Comparison of ENCODE assay signal across 19 cellular contexts in genomic region chr3:126412841-126413692, GRCh38. TPM values are rescaled to one million over a fixed set of nuclear protein-coding genes. Genes with fewer than 3 reads are reported as not detected.
DNase-seq lines count a peak whose midpoint lies in the region; ATAC-seq, FAIRE-seq and TF ChIP-seq lines count a peak whose summit lies in the region.
"Had no signal": no experiment of that assay in that cellular context is flagged by ENCODE, and none has a peak within 500 bp of the region (broad histone marks: within the 10 kb centered on the region; RNA-seq: fewer than 3 reads in every experiment).

No MANE protein-coding gene starts in this region.

- H3K27ac Mint-ChIP-seq in activated naive CD4-positive, alpha-beta T cell treated with anti-CD3 and anti-CD28 coated beads for 36 hours: no peak overlapping the region
- H3K27ac Mint-ChIP-seq: CD8-positive, alpha-beta T cell had no signal

- H4K5ac ChIP-seq in mesendoderm (ENCODE audit: low read length): no peak overlapping the region

- TF ChIP-seq EP300 in SK-N-SH (IDR thresholded peaks at IDR 0.05; ENCODE audit: borderline replicate concordance in 1 of 2, low read depth in 1 of 2, low read length in 1 of 2): no peak

- H3K4ac ChIP-seq in mesendoderm (ENCODE audit: low read depth, low read length) (no peak overlapping the region), trophoblast cell (ENCODE audit: low read depth, low read length) (no peak overlapping the region)

- DNase-seq in SK-N-SH (peak; percentile 3), mesendoderm (no peak), trophoblast cell (no peak), ureter (ENCODE audit: low spot score) (peak; percentile 22), RCC 7860 (ENCODE audit: low spot score) (no peak)
- DNase-seq in activated naive CD4-positive, alpha-beta T cell treated with anti-CD3 and anti-CD28 coated beads for 36 hours: no peak
- DNase-seq: CD8-positive, alpha-beta T cell; COR-L47; DMS53; GF-D8 had no signal

- POLR2A ChIA-PET in SK-N-SH (lab: Yijun Ruan, JAX): no interaction called here

- no peak overlapping the region for H3K56ac ChIP-seq in mesendoderm (ENCODE audit: low read length)

- FAIRE-seq in RCC 7860 (lab: Jason Lieb, UNC): no peak

- H3F3A ChIP-seq in SK-N-SH (replicated peaks; ENCODE audit: insufficient read depth): no peaks in the 10 kb centered on the region

- H3K4me1 ChIP-seq in SK-N-SH (ENCODE audit: control insufficient read depth in 1 of 2, insufficient read depth in 2 of 2, low read depth in 1 of 2, low read length in 1 of 2): peaks cover 0 to 1% of the 10 kb centered on the region in 2 experiments; a peak in 1 of 4 replicates
- H3K4me1 ChIP-seq in mesendoderm (ENCODE audit: control insufficient read depth, low read depth, low read length): no peaks in the 10 kb centered on the region
- no peaks in the 10 kb centered on the region for H3K4me1 ChIP-seq in trophoblast cell (ENCODE audit: control insufficient read depth in 1 of 2, insufficient read depth in 2 of 2, low read length in 2 of 2)

- no peaks in the 10 kb centered on the region for H4K20me1 ChIP-seq in SK-N-SH (ENCODE audit: insufficient read depth)

- no peak overlapping the region for H3K14ac ChIP-seq in trophoblast cell (ENCODE audit: low read length)

- ATAC-seq in SK-N-SH treated with all-trans-retinoic acid at 6 μM for 48 hours (no peak), HG02763 (IDR thresholded peaks at IDR 0.05; ENCODE audit: unreplicated experiment) (no peak)
- ATAC-seq: CD8-positive, alpha-beta T cell; HCT116 had no signal

- no peak overlapping the region for H3K27ac ChIP-seq in SK-N-SH (ENCODE audit: low read depth in 2 of 2, low read length in 1 of 2)
- H3K27ac ChIP-seq in mesendoderm (ENCODE audit: low read depth, low read length): peak overlapping the region; percentile 10
- H3K27ac ChIP-seq in trophoblast cell (ENCODE audit: low read depth, low read length): no peak overlapping the region
- H3K27ac ChIP-seq: 22Rv1 had no signal

- H2BK120ac ChIP-seq in mesendoderm (ENCODE audit: low read depth, low read length) (no peak overlapping the region), trophoblast cell (ENCODE audit: insufficient read depth, low read length, poor library complexity) (no peak overlapping the region)

- H3K4me2 ChIP-seq in SK-N-SH: no peak overlapping the region
- H3K4me2 ChIP-seq in mesendoderm (ENCODE audit: low read length): no peak overlapping the region
- H3K4me2 ChIP-seq in trophoblast cell (ENCODE audit: low read length): no peak overlapping the region

- H3K4me3 ChIP-seq in SK-N-SH (ENCODE audit: low read depth in 2 of 2, low read length in 1 of 2): no peak overlapping the region
- H3K4me3 ChIP-seq in mesendoderm (ENCODE audit: low read length): no peak overlapping the region
- H3K4me3 ChIP-seq in trophoblast cell (ENCODE audit: low read depth, low read length): no peak overlapping the region

- H4K8ac ChIP-seq in mesendoderm (ENCODE audit: low read depth, low read length) (no peak overlapping the region), trophoblast cell (ENCODE audit: low read depth, low read length) (no peak overlapping the region)

- no peak overlapping the region for H2AK5ac ChIP-seq in mesendoderm (ENCODE audit: low read length)
- no peak overlapping the region for H2AK5ac ChIP-seq in trophoblast cell (ENCODE audit: low read length)

- no peak overlapping the region for H2BK12ac ChIP-seq in trophoblast cell (ENCODE audit: low read length)

- 71% methylated on average over 5 of the region's 6 CpGs for WGBS in SK-N-SH (ENCODE audit: low lambda C conversion rate)
- no CpG with 5 or more reads among the region's 6 CpGs for WGBS in mesendoderm (ENCODE audit: extremely low coverage, insufficient coverage, low lambda C conversion rate)
- no CpG with 5 or more reads among the region's 6 CpGs for WGBS in trophoblast cell (ENCODE audit: extremely low coverage, insufficient coverage, insufficient read length)

- H2BK5ac ChIP-seq in mesendoderm (ENCODE audit: low read length) (no peak overlapping the region), trophoblast cell (ENCODE audit: low read depth, low read length, poor library complexity) (no peak overlapping the region)

- no peak overlapping the region for H3K4me3 Mint-ChIP-seq in activated naive CD4-positive, alpha-beta T cell treated with anti-CD3 and anti-CD28 coated beads for 36 hours
- H3K4me3 Mint-ChIP-seq: CD14-positive monocyte; CD8-positive, alpha-beta T cell had no signal

- intact Hi-C loops in activated naive CD4-positive, alpha-beta T cell treated with anti-CD3 and anti-CD28 coated beads for 36 hours (cut with micrococcal nuclease): no loop called here

- H4K12ac ChIP-seq in trophoblast cell (ENCODE audit: low read depth, low read length): no peak overlapping the region

- H3K79me2 ChIP-seq in SK-N-SH (ENCODE audit: insufficient read depth): no peaks in the 10 kb centered on the region
- H3K79me2 ChIP-seq in mesendoderm (ENCODE audit: control insufficient read depth, insufficient read depth, low read length): no peaks in the 10 kb centered on the region
- no peaks in the 10 kb centered on the region for H3K79me2 ChIP-seq in trophoblast cell (ENCODE audit: control insufficient read depth, insufficient read depth, low read length, poor library complexity)

- H3K36me3 ChIP-seq in SK-N-SH (replicated peaks in 1 of 2; ENCODE audit: control insufficient read depth in 1 of 2, insufficient read depth in 2 of 2, low read length in 1 of 2) (no peaks in the 10 kb centered on the region), mesendoderm (ENCODE audit: control insufficient read depth, insufficient read depth, low read length) (no peaks in the 10 kb centered on the region), trophoblast cell (ENCODE audit: control insufficient read depth in 1 of 2, insufficient read depth in 2 of 2, low read length in 2 of 2) (no peaks in the 10 kb centered on the region)

- CTCF ChIA-PET in SK-N-SH (lab: Yijun Ruan, JAX): interaction anchor here (1.3 kb wide), 1 partner anchor 17 kb away, joined by 3 read pairs; no protein-coding TSS in a partner anchor
- CTCF ChIA-PET in activated naive CD4-positive, alpha-beta T cell treated with anti-CD3 and anti-CD28 coated beads for 36 hours (lab: Charles Lee): interaction anchor here (0.6 kb wide), 1 partner anchor 13 kb away, joined by 4 read pairs; no protein-coding TSS in a partner anchor

- H2BK15ac ChIP-seq in mesendoderm (replicated peaks; ENCODE audit: low read depth): no peak overlapping the region

- no peak for TF ChIP-seq CTCF in SK-N-SH (IDR thresholded peaks at IDR 0.05)

- peaks cover 2% of the 10 kb centered on the region; the same call in 1 of the 2 replicates for H3K27me3 ChIP-seq in SK-N-SH (ENCODE audit: insufficient read depth)
- H3K27me3 ChIP-seq in mesendoderm (ENCODE audit: insufficient read depth, low read length, poor library complexity): no peaks in the 10 kb centered on the region
- no peaks in the 10 kb centered on the region for H3K27me3 ChIP-seq in trophoblast cell (ENCODE audit: insufficient read depth, low read length)

- H3K9me3 ChIP-seq in SK-N-SH: no peaks in the 10 kb centered on the region
- H3K9me3 ChIP-seq in trophoblast cell (ENCODE audit: insufficient read depth, low read depth, low read length): peaks cover 5% of the 10 kb centered on the region

- no peak overlapping the region for H3K9ac ChIP-seq in SK-N-SH
- no peak overlapping the region for H3K9ac ChIP-seq in mesendoderm (ENCODE audit: low read length)
- H3K9ac ChIP-seq in trophoblast cell (ENCODE audit: low read length): no peak overlapping the region

- TF ChIP-seq RAD21 in SK-N-SH (IDR thresholded peaks at IDR 0.05; ENCODE audit: low read length): no peak

- no peaks in the 10 kb centered on the region for H3K9me3 Mint-ChIP-seq in activated naive CD4-positive, alpha-beta T cell treated with anti-CD3 and anti-CD28 coated beads for 36 hours
- H3K9me3 Mint-ChIP-seq: CD8-positive, alpha-beta T cell had no signal

- peaks cover 41% of the 10 kb centered on the region for H3K27me3 Mint-ChIP-seq in activated naive CD4-positive, alpha-beta T cell treated with anti-CD3 and anti-CD28 coated beads for 36 hours (ENCODE audit: low read depth)

- H3K36me3 Mint-ChIP-seq in activated naive CD4-positive, alpha-beta T cell treated with anti-CD3 and anti-CD28 coated beads for 36 hours (ENCODE audit: low read depth): peaks cover 1% of the 10 kb centered on the region
- H3K36me3 Mint-ChIP-seq: CD14-positive monocyte; CD8-positive, alpha-beta T cell had no signal

- no peaks in the 10 kb centered on the region for H3K79me1 ChIP-seq in mesendoderm (ENCODE audit: low read length)
- H3K79me1 ChIP-seq in trophoblast cell (ENCODE audit: low read length): no peaks in the 10 kb centered on the region

- no peaks in the 10 kb centered on the region for H3K9me2 ChIP-seq in SK-N-SH

- H3K4me1 Mint-ChIP-seq in activated naive CD4-positive, alpha-beta T cell treated with anti-CD3 and anti-CD28 coated beads for 36 hours (ENCODE audit: low read depth): no peaks in the 10 kb centered on the region
- H3K4me1 Mint-ChIP-seq: CD14-positive monocyte had no signal

- H2AFZ ChIP-seq in SK-N-SH (ENCODE audit: low read depth): no peak overlapping the region
- no peak overlapping the region for H2AFZ ChIP-seq in trophoblast cell (ENCODE audit: insufficient read depth, low read length, poor library complexity)

- H3K23ac ChIP-seq in mesendoderm (ENCODE audit: low read length): no peak overlapping the region
- H3K23ac ChIP-seq in trophoblast cell (ENCODE audit: low read length): peak overlapping the region; percentile 33

- no peak overlapping the region for H3K18ac ChIP-seq in mesendoderm (ENCODE audit: low read length)
- H3K18ac ChIP-seq in trophoblast cell (ENCODE audit: low read length): no peak overlapping the region

- no peak overlapping the region for H4K91ac ChIP-seq in trophoblast cell (ENCODE audit: low read depth, low read length)

TF ChIP-seq in SK-N-SH, 30 proteins besides CTCF, POLR2A, EP300 and RAD21 (continues in another document):
- TF ChIP-seq ELF1 (IDR thresholded peaks at IDR 0.05) (no peak), JUND (IDR thresholded peaks at IDR 0.05) (no peak)

RNA-seq across cellular contexts. Expression of gene CFAP100, which starts 18.4 kb away (rescaled TPM):
- polyA plus RNA-seq in SK-N-SH (2012; rRNA removed): not detected in 2 replicates
- polyA plus RNA-seq in SK-N-SH (2012; cell fraction: cytosol; rRNA removed): not detected in 2 replicates
- not detected in 2 replicates for polyA plus RNA-seq in SK-N-SH (2012; cell fraction: nucleus; rRNA removed)
- 0.37 TPM for polyA plus RNA-seq in mesendoderm (2013, experiment 1 of 2)
- polyA plus RNA-seq in mesendoderm (2013, experiment 2 of 2): 0.48 TPM
- polyA plus RNA-seq in trophoblast cell (2013): not detected in 2 replicates
- total RNA-seq in ureter: not detected
- not detected for total RNA-seq in activated naive CD4-positive, alpha-beta T cell treated with anti-CD3 and anti-CD28 coated beads for 36 hours
- total RNA-seq: A673; CD8-positive, alpha-beta T cell; H4; HT1080 had no signal
- polyA plus RNA-seq: BJ, CD14-positive monocyte had no signal

RNA-seq across cellular contexts. Expression of gene KLF15, which starts 55.9 kb away (rescaled TPM):
- polyA plus RNA-seq in SK-N-SH (2012; rRNA removed): 0.28 and 0.39 TPM in 2 replicates
- 0.19 and 0.33 TPM in 2 replicates for polyA plus RNA-seq in SK-N-SH (2012; cell fraction: cytosol; rRNA removed)
- 0.32 and 0.50 TPM in 2 replicates for polyA plus RNA-seq in SK-N-SH (2012; cell fraction: nucleus; rRNA removed)
- 1.6 TPM for polyA plus RNA-seq in mesendoderm (2013, experiment 1 of 2)
- polyA plus RNA-seq in mesendoderm (2013, experiment 2 of 2): 1.6 TPM
- 1.4 and 1.8 TPM in 2 replicates for polyA plus RNA-seq in trophoblast cell (2013)
- 18.9 TPM for total RNA-seq in ureter
- total RNA-seq in activated naive CD4-positive, alpha-beta T cell treated with anti-CD3 and anti-CD28 coated beads for 36 hours: under 1 TPM; 0.62 to 0.89 TPM
- polyA plus RNA-seq: CD14-positive monocyte had no signal

Comparison
In these comparisons a context has a peak if more than half of its experiments do, and no peak if none do; other contexts are left out.
1. DNase-seq: peak in SK-N-SH (single experiment) and ureter (single experiment); none in mesendoderm (single experiment), trophoblast cell (0 of 2), activated naive CD4-positive, alpha-beta T cell treated with anti-CD3 and anti-CD28 coated beads for 36 hours (single experiment) and RCC 7860 (single experiment).
2. RNA of gene KLF15, which starts 55.9 kb away (total RNA-seq): 18.9 TPM in ureter (single experiment); 0.62 to 0.89 TPM in activated naive CD4-positive, alpha-beta T cell treated with anti-CD3 and anti-CD28 coated beads for 36 hours; every median in the first group is over 10 times any median in the second.